Comparison of ENCODE assay signal across 1 cellular context in the genomic region with DNA sequence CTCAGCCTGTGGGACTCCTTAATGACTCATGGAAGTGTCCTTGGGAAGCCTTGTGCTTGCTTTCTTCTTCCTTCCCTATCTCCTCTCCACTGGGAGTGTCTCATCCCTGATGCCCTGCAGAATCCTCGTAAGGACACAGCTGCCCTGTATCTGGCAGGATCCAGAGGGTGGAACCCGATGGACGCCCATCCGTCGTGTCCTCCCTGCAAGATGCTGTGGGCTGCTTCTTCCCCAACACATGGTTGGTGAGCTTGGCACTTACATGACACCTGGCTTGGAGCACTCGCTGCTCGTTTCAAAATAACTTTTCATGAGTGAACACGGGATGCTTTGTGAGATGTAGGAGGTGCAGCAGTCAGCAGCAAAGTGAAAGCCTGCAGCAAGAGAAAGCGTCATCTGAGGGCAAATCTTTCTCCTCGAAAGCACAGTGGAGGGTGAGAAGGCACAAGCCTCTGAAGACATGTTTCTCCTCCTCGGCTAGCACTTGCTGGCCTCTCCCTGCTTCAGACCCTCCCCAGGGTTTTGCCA.
TF ChIP-seq lines count a peak whose summit lies in the region.

No MANE protein-coding gene starts in this region.

TF ChIP-seq in endothelial cell of umbilical vein, 7 proteins besides CTCF, POLR2A, EP300 and RAD21:
- TF ChIP-seq GATA2 (IDR thresholded peaks at IDR 0.05; ENCODE audit: insufficient read depth, insufficient read length, low read depth, low read length) (no peak), JUN (IDR thresholded peaks at IDR 0.05; ENCODE audit: borderline replicate concordance, insufficient read depth, insufficient read length, low read depth) (no peak), EZH2 (IDR thresholded peaks at IDR 0.05; ENCODE audit: borderline replicate concordance, low read depth, low read length, severe bottlenecking) (no peak), POLR2AphosphoS5 (IDR thresholded peaks at IDR 0.05; ENCODE audit: insufficient read depth, low read depth, low read length) (no peak), MAX (IDR thresholded peaks at IDR 0.05; ENCODE audit: insufficient read depth, insufficient read length) (no peak), FOS (IDR thresholded peaks at IDR 0.05; ENCODE audit: borderline replicate concordance, insufficient read depth, low read length) (no peak), MYC (IDR thresholded peaks at IDR 0.05; ENCODE audit: low read depth, low read length) (no peak)
